ENCODE assay signal across 8 cellular contexts in the genomic region with DNA sequence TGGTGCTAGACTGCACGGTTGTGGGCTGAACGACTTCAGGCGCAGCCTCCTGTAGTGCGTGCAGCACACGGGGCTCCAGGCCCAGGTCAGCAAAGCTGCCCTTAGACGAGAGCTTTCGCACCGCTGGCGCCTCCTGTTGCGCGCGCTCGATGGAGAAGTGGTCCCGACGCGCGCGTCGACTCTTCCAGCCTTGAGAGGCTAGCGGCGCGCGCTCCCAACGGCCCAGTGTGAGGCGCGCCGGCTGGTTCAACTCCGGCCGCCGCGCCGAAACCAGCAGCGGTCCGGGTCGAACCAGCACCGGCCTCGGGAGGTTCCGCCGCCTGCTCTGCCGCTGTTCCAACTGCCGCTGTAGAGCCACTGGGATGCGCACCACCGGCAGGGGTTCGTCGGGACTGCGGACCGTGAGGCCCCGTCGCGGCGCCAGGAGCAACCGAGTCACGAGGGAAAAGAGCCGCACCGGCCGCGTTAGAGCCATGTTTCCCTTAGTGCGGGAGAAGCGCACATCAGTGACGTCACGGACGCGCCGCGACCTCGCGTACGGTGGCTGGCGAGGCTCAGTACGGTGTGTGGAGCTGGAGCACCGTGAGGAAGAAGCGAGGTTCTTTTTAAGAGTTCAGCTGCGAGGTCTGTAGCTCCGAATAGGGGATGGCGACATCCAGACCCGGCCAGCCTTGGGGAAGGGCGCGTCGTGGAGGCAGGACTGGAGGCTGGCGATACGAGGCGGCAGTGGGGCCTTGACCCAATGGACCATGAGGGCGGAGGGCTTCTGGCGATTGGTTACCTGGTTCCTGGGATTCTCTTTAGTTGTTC. TPM values are rescaled to one million over a fixed set of nuclear protein-coding genes. Genes with fewer than 3 reads are reported as not detected.
DNase-seq lines count a peak whose midpoint lies in the region; ATAC-seq and TF ChIP-seq lines count a peak whose summit lies in the region.

DDX28 (minus strand) TSS at position 505 of the 810 bp plus-strand sequence; CDS start at position 475, 30 bp downstream.
DUS2 (plus strand) TSS at position 557 of the 810 bp plus-strand sequence. CDS start 14,740 bp downstream, outside the sequence.

- ATAC-seq in HG03520 (IDR thresholded peaks at IDR 0.05; ENCODE audit: unreplicated experiment) (peak; percentile 70), left lung (peak; percentile 98)

- H3K9ac ChIP-seq in BLaER1 = peak within 1 kb of the TSS; percentile 99

- peaks cover 17% of the 10 kb centered on the region; the same call in 1 of the 2 replicates for H4K20me1 ChIP-seq in BLaER1

- H3K27me3 ChIP-seq in BLaER1 (no peaks in the 10 kb centered on the region), left lung (no peaks in the 10 kb centered on the region)

- H3K4me2 ChIP-seq in BLaER1 = peak within 1 kb of the TSS; percentile 99

- H3K4me3 ChIP-seq in BLaER1 = peak within 1 kb of the TSS; percentile 100
- H3K4me3 ChIP-seq in left lung = peak within 1 kb of the TSS; percentile 96 to 98

- H3K9me3 ChIP-seq in BLaER1 (no peaks in the 10 kb centered on the region), left lung (no peaks in the 10 kb centered on the region)

- DNase-seq in GM19240 (ENCODE audit: insufficient read length, low spot score) = peak; percentile 62
- peak; percentile 58 for DNase-seq in NCI-H774 (lab: John Stamatoyannopoulos, UW)
- peak; percentile 93 to 96 for DNase-seq in activated CD4-positive, alpha-beta T cell treated with anti-CD3 and anti-CD28 coated beads, Interleukin-2, amount 50 U/mL, for 24 hours (ENCODE audit: low read depth in 1 of 2, low spot score in 1 of 2)
- DNase-seq in dedifferentiated amniotic fluid mesenchymal stem cell (ENCODE audit: extremely low spot score) = peak; percentile 82
- peak; percentile 93 to 97 for DNase-seq in left lung
- DNase-seq in stimulated activated CD4-positive, alpha-beta T cell treated with anti-CD3 and anti-CD28 coated beads, Interleukin-2, amount 100 ng/mL, for 24 hours = peak; percentile 93 to 96

- peaks cover 30% of the 10 kb centered on the region for H3K4me1 ChIP-seq in BLaER1
- H3K4me1 ChIP-seq in left lung = peaks cover 14 to 33% of the 10 kb centered on the region in 2 donors

- no peak for TF ChIP-seq CTCF in left lung (IDR thresholded peaks at IDR 0.05)

- peak within 1 kb of the TSS; percentile 97 for H3K27ac ChIP-seq in BLaER1
- H3K27ac ChIP-seq in left lung = peak within 1 kb of the TSS; percentile 82 to 91

- intact Hi-C loops in left lung (cut with DNase I) = no loop called here

- H3K36me3 ChIP-seq in BLaER1 = peaks cover 39% of the 10 kb centered on the region
- H3K36me3 ChIP-seq in left lung = peaks cover 0 to 34% of the 10 kb centered on the region in 2 donors

RNA-seq across cellular contexts. Expression of gene DDX28, which starts in this region (rescaled TPM):
- total RNA-seq in left lung = 10 to 100 TPM in 1 of 2 donors, 1 to 10 TPM in 1; 6.7 to 10.5 TPM

RNA-seq across cellular contexts. Expression of gene DUS2, which starts in this region (rescaled TPM):
- total RNA-seq in left lung = 10 to 100 TPM; 16.2 to 22.4 TPM

Comparison
In these comparisons a context has a peak if more than half of its experiments do, and no peak if none do; other contexts are left out.
1. Peak in every context shown above with its lines: DNase-seq, ATAC-seq, H3K4me3 ChIP-seq and H3K27ac ChIP-seq.